ENCODE assay signal across 8 cellular contexts in the genomic region with DNA sequence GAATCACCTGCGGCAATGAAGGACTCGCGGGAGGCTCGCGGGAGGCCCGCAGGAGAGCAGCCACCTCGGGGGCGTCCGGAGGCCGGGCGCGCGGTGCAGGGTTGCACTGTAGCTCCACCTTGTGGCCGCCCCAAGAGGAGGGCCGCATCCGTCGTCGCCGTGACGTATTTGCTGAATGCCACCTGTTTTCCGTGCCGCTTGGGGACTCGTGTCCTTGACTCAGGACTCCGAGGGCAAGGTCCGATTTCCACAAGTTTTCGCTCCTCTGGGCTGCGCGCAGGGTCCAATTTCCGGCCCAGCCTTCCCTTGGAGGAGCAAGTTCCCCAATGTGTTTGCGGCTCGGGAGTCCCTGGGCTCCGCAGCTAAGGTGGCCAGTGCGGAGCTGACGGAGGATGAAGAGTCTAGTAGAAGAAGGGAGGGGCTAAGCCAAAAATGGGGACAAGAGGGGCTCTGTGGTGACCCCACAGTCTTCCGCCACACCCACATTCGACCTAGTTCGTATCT. TPM values are rescaled to one million over a fixed set of nuclear protein-coding genes. Genes with fewer than 3 reads are reported as not detected.
DNase-seq lines count a peak whose midpoint lies in the region; ATAC-seq and TF ChIP-seq lines count a peak whose summit lies in the region.

No MANE protein-coding gene starts in this region.

- peak overlapping the region; percentile 95 for H3K27ac Mint-ChIP-seq in activated CD4-positive, alpha-beta T cell treated with anti-CD3 and anti-CD28 coated beads, Interleukin-2, amount 10 ng/mL, durations not matched to agents 24 days and 14 days
- H3K27ac Mint-ChIP-seq in dendritic cell treated with granulocyte-macrophage colony-stimulating factor and Interleukin-4, amounts not matched to agents 40 ng/mL and 50 ng/mL, for 4 days = peak overlapping the region; percentile 83

- peaks cover 6% of the 10 kb centered on the region for H3K27me3 Mint-ChIP-seq in activated CD4-positive, alpha-beta T cell treated with anti-CD3 and anti-CD28 coated beads, Interleukin-2, amount 10 ng/mL, durations not matched to agents 24 days and 14 days
- peaks cover 23% of the 10 kb centered on the region for H3K27me3 Mint-ChIP-seq in dendritic cell treated with granulocyte-macrophage colony-stimulating factor and Interleukin-4, amounts not matched to agents 40 ng/mL and 50 ng/mL, for 4 days

- no peaks in the 10 kb centered on the region for H3K27me3 ChIP-seq in ACC112 (ENCODE audit: insufficient read depth, low read length)

- TF ChIP-seq POLR2A in GM18526 (IDR thresholded peaks at IDR 0.05; ENCODE audit: extremely low read depth, insufficient read length) = peak; percentile 45
- TF ChIP-seq POLR2A in lower leg skin (IDR thresholded peaks at IDR 0.05) = no peak

- peak overlapping the region; percentile 93 for H3K4me3 Mint-ChIP-seq in activated CD4-positive, alpha-beta T cell treated with anti-CD3 and anti-CD28 coated beads, Interleukin-2, amount 10 ng/mL, durations not matched to agents 24 days and 14 days
- H3K4me3 Mint-ChIP-seq in dendritic cell treated with granulocyte-macrophage colony-stimulating factor and Interleukin-4, amounts not matched to agents 40 ng/mL and 50 ng/mL, for 4 days = peak overlapping the region; percentile 81

- peak overlapping the region; percentile 100 for H2AFZ ChIP-seq in ACC112 (ENCODE audit: low read length, unreplicated experiment)

- intact Hi-C loops in activated CD4-positive, alpha-beta T cell treated with anti-CD3 and anti-CD28 coated beads, Interleukin-2, amount 10 ng/mL, durations not matched to agents 24 days and 14 days (cut with micrococcal nuclease) = loop anchor here (1.0 to 10.0 kb wide), 6 partner anchors 18 to 541 kb away; a partner anchor contains a TSS
- intact Hi-C loops in dendritic cell treated with granulocyte-macrophage colony-stimulating factor and Interleukin-4, amounts not matched to agents 40 ng/mL and 50 ng/mL, for 4 days (cut with micrococcal nuclease) = loop anchor here (10.0 kb wide), 2 partner anchors 99 to 299 kb away; a partner anchor contains a TSS
- intact Hi-C loops in lower leg skin (cut with DNase I; ENCODE audit: low total_unique reads) = no loop called here

- no peaks in the 10 kb centered on the region for H3K9me3 Mint-ChIP-seq in activated CD4-positive, alpha-beta T cell treated with anti-CD3 and anti-CD28 coated beads, Interleukin-2, amount 10 ng/mL, durations not matched to agents 24 days and 14 days
- no peaks in the 10 kb centered on the region for H3K9me3 Mint-ChIP-seq in dendritic cell treated with granulocyte-macrophage colony-stimulating factor and Interleukin-4, amounts not matched to agents 40 ng/mL and 50 ng/mL, for 4 days

- WGBS in lower leg skin, 2 donors = 7 to 32% methylated on average over 3 to 37 of the region's 37 CpGs

- H3K4me1 Mint-ChIP-seq in activated CD4-positive, alpha-beta T cell treated with anti-CD3 and anti-CD28 coated beads, Interleukin-2, amount 10 ng/mL, durations not matched to agents 24 days and 14 days = peaks cover 30% of the 10 kb centered on the region
- H3K4me1 Mint-ChIP-seq in dendritic cell treated with granulocyte-macrophage colony-stimulating factor and Interleukin-4, amounts not matched to agents 40 ng/mL and 50 ng/mL, for 4 days (ENCODE audit: low read depth) = peaks cover 44% of the 10 kb centered on the region

- TF ChIP-seq CTCF in lower leg skin (IDR thresholded peaks at IDR 0.05) = no peak

- H3K36me3 Mint-ChIP-seq in activated CD4-positive, alpha-beta T cell treated with anti-CD3 and anti-CD28 coated beads, Interleukin-2, amount 10 ng/mL, durations not matched to agents 24 days and 14 days (ENCODE audit: low read depth) = no peaks in the 10 kb centered on the region
- H3K36me3 Mint-ChIP-seq in dendritic cell treated with granulocyte-macrophage colony-stimulating factor and Interleukin-4, amounts not matched to agents 40 ng/mL and 50 ng/mL, for 4 days (ENCODE audit: low read depth) = peaks cover 5% of the 10 kb centered on the region

- H3K4me1 ChIP-seq in ACC112 (ENCODE audit: control insufficient read depth, insufficient read depth, low read length, unreplicated experiment) = peaks cover 26% of the 10 kb centered on the region

- H3K27ac ChIP-seq in ACC112 (ENCODE audit: low read depth, low read length) = peak overlapping the region; percentile 39; the same call in 1 of the 2 replicates

- peak; percentile 54 for DNase-seq in NCI-H510A (lab: John Stamatoyannopoulos, UW)
- DNase-seq in activated CD4-positive, alpha-beta T cell treated with anti-CD3 and anti-CD28 coated beads, Interleukin-2, amount 10 ng/mL, durations not matched to agents 24 days and 14 days = peak; percentile 92
- peak in 1 of 2 donors; percentile 94 for DNase-seq in lower leg skin (ENCODE audit: low spot score in 2 of 2)
- peak in 2 of 3 donors; percentile 56 to 64 for DNase-seq in stimulated activated CD4-positive, alpha-beta T cell treated with anti-CD3 and anti-CD28 coated beads, TNF-alpha, amount 100 ng/mL, for 48 hours (ENCODE audit: low read depth in 3 of 3)

- H3K36me3 ChIP-seq in ACC112 (ENCODE audit: insufficient read depth, low read length) = no peaks in the 10 kb centered on the region

- H3K4me3 ChIP-seq in ACC112 (ENCODE audit: low read depth, low read length) (peak overlapping the region; percentile 92), lower leg skin (ENCODE audit: low read depth, poor library complexity, severe bottlenecking) (peak overlapping the region; percentile 32)

- H3K79me2 ChIP-seq in ACC112 (ENCODE audit: control insufficient read depth, insufficient read depth, low read length, unreplicated experiment) = no peaks in the 10 kb centered on the region

- ATAC-seq in HG03066 (IDR thresholded peaks at IDR 0.05; ENCODE audit: low read depth, unreplicated experiment) = peak; percentile 53

RNA-seq across cellular contexts. Expression of a gene that starts 10.7 kb away (rescaled TPM):
- 31.9 and 41.1 TPM in 2 replicates for total RNA-seq in activated CD4-positive, alpha-beta T cell treated with anti-CD3 and anti-CD28 coated beads, Interleukin-2, amount 10 ng/mL, durations not matched to agents 24 days and 14 days
- total RNA-seq in lower leg skin = 10 to 100 TPM; 26.1 to 40.2 (median 35.9) TPM

RNA-seq across cellular contexts. Expression of a gene that starts 10.8 kb away (rescaled TPM):
- total RNA-seq in activated CD4-positive, alpha-beta T cell treated with anti-CD3 and anti-CD28 coated beads, Interleukin-2, amount 10 ng/mL, durations not matched to agents 24 days and 14 days = 0.12 and 0.19 TPM in 2 replicates
- total RNA-seq in lower leg skin = 10 to 100 TPM; 12.8 to 32.9 (median 22.8) TPM

Comparison
In these comparisons a context has a peak if more than half of its experiments do, and no peak if none do; other contexts are left out.
1. RNA of a gene that starts 10.8 kb away (total RNA-seq): 12.8 to 32.9 TPM in lower leg skin; 0.12 to 0.19 TPM in activated CD4-positive, alpha-beta T cell treated with anti-CD3 and anti-CD28 coated beads, Interleukin-2, amount 10 ng/mL, durations not matched to agents 24 days and 14 days; every median in the first group is over 10 times any median in the second.